19 cellular contexts compared by ENCODE assay signal in the genomic region with DNA sequence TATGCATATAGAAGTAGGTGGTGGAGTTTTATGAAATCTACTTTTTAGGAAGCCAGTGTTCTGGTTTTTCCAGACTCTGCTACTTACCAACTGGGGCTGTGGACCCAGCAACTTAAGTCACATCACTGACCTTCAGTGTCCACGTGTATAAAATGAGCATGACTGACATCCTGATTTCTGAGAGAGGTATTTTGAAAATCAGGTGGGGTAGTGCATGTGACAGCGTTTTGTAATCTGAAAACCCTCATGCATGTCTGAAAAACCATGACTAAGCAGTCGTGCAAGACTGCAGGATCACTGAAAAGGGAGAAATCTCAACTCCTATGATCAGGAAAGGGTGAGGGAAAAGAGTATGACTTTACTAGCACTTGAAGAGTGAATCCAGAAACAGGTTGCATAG. TPM values are rescaled to one million over a fixed set of nuclear protein-coding genes. Genes with fewer than 3 reads are reported as not detected.
DNase-seq lines count a peak whose midpoint lies in the region; ATAC-seq, FAIRE-seq and TF ChIP-seq lines count a peak whose summit lies in the region.
"Had no signal": no experiment of that assay in that cellular context is flagged by ENCODE, and none has a peak within 500 bp of the region (broad histone marks: within the 10 kb centered on the region; RNA-seq: fewer than 3 reads in every experiment).

No MANE protein-coding gene starts in this region.

- H3K4me3 ChIP-seq in GM12878 (no peak overlapping the region), prostate gland (no peak overlapping the region)
- H3K4me3 ChIP-seq: BLaER1 treated with 17β-estradiol and CSF1 and Interleukin-3, amounts not matched to agents 10 nM and 100 nM; GM23248; SJCRH30 had no signal

- no peak overlapping the region for H3K4me2 ChIP-seq in GM12878 (ENCODE audit: control insufficient read depth, insufficient read depth)
- H3K4me2 ChIP-seq: BLaER1 treated with 17β-estradiol and CSF1 and Interleukin-3, amounts not matched to agents 10 nM and 100 nM had no signal

- TF ChIP-seq CTCF in GM12878 (IDR thresholded peaks at IDR 0.05 in 2 of 3, conservative IDR thresholded peaks at IDR 0.05 in 1 of 3; ENCODE audit: control insufficient read depth in 2 of 3, extremely low read depth in 1 of 3, insufficient read depth in 1 of 3, low read depth in 3 of 3, low read length in 3 of 3), result no peak
- no peak for TF ChIP-seq CTCF in prostate gland (IDR thresholded peaks at IDR 0.05)

- H3K4me1 ChIP-seq in GM12878 (ENCODE audit: control insufficient read depth, insufficient read depth, low read length) (peaks cover 5% of the 10 kb centered on the region), prostate gland (replicated peaks) (no peaks in the 10 kb centered on the region)

- H3K36me3 ChIP-seq in GM12878 (ENCODE audit: control insufficient read depth in 2 of 2, insufficient read depth in 2 of 2, low read length in 1 of 2) (no peaks in the 10 kb centered on the region), prostate gland (no peaks in the 10 kb centered on the region)
- H3K36me3 ChIP-seq: BLaER1 treated with 17β-estradiol and CSF1 and Interleukin-3, amounts not matched to agents 10 nM and 100 nM had no signal

- intact Hi-C loops in GM12878 (cut with micrococcal nuclease; ENCODE audit: unreplicated experiment), result loop anchor here (10.0 kb wide), 1 partner anchor 96 kb away; no protein-coding TSS in a partner anchor
- intact Hi-C loops in Right ventricle myocardium inferior (cut with DNase I), result no loop called here
- intact Hi-C loops in prostate gland (cut with DNase I), result no loop called here

- no peak for TF ChIP-seq POLR2A in GM12878 (IDR thresholded peaks at IDR 0.05; ENCODE audit: low read depth, low read length)
- no peak for TF ChIP-seq POLR2A in prostate gland (IDR thresholded peaks at IDR 0.05)

- H4K20me1 ChIP-seq in GM12878 (ENCODE audit: control insufficient read depth, insufficient read depth), result no peaks in the 10 kb centered on the region
- H4K20me1 ChIP-seq: BLaER1 treated with 17β-estradiol and CSF1 and Interleukin-3, amounts not matched to agents 10 nM and 100 nM had no signal

- FAIRE-seq in GM12878 (lab: Jason Lieb, UNC), result no peak
- FAIRE-seq: GM19239 had no signal

- no TSS peak for BruUV-seq in GM12878 (replicated peaks; lab: Mats Ljungman, UMichigan)

- H3K27ac ChIP-seq in GM12878 (ENCODE audit: control insufficient read depth, insufficient read depth) (no peak overlapping the region), prostate gland (no peak overlapping the region)
- H3K27ac ChIP-seq: 22Rv1; BLaER1 treated with 17β-estradiol and CSF1 and Interleukin-3, amounts not matched to agents 10 nM and 100 nM; GM23248; SJCRH30 had no signal

- CTCF ChIA-PET in GM12878 (lab: Yijun Ruan, JAX), result interaction anchor here (4.1 kb wide), 1 partner anchor 92 kb away, joined by 18 read pairs; no protein-coding TSS in a partner anchor

- DNase-seq in SIG-M5 treated with dmso at 0.1 percent for 504 hours (lab: John Stamatoyannopoulos, UW; ENCODE audit: unreplicated experiment) (peak; percentile 24), SIG-M5 (lab: John Stamatoyannopoulos, UW) (no peak), GM12878 (ENCODE audit: low read depth, low spot score) (no peak), kidney tubule cell (ENCODE audit: low spot score) (peak; percentile 70), Right ventricle myocardium inferior (ENCODE audit: missing footprints) (no peak), prostate gland (ENCODE audit: low spot score) (no peak), NOMO-1 treated with dmso at 0.1 percent for 144 hours (lab: John Stamatoyannopoulos, UW; ENCODE audit: unreplicated experiment) (no peak)
- DNase-seq in activated CD4-positive, alpha-beta T cell treated with anti-CD3 and anti-CD28 coated beads, Interleukin-2, amount 50 U/mL, for 1 hour, result no peak
- DNase-seq: EL, GM23248, NCI-H1105, NCI-H187 treated with DMSO at 0.1 percent for 48 hours, NCI-H446, NCI-H748 treated with DMSO at 0.1 percent for 48 hours, SJCRH30, SW 1271 had no signal

- no peak overlapping the region for H2AFZ ChIP-seq in GM12878 (ENCODE audit: control insufficient read depth, low read depth, low read length)
- H2AFZ ChIP-seq: GM23248 had no signal

- SMC1A ChIA-PET in GM12878 (lab: Charles Lee; ENCODE audit: uncharacterized antibody, unreplicated experiment), result interaction anchor here (1.4 kb wide), 1 partner anchor 31 kb away, joined by 4 read pairs; no protein-coding TSS in a partner anchor

- no peak for TF ChIP-seq EP300 in GM12878 (IDR thresholded peaks at IDR 0.05; ENCODE audit: borderline replicate concordance in 1 of 2, control insufficient read depth in 1 of 2, low read depth in 2 of 2, low read length in 2 of 2)

- ATAC-seq in GM12878 (no peak), Right ventricle myocardium inferior (no peak)

- no peak for TF ChIP-seq RAD21 in GM12878 (IDR thresholded peaks at IDR 0.05; ENCODE audit: insufficient read depth, low read depth, low read length)

- H3K9me3 ChIP-seq in GM12878 (replicated peaks; ENCODE audit: control insufficient read depth, insufficient read depth, low read length) (no peaks in the 10 kb centered on the region), prostate gland (no peaks in the 10 kb centered on the region)

- POLR2A ChIA-PET in GM12878 (lab: Charles Lee), result no interaction called here

- in situ Hi-C loops in GM12878 (cut with MboI), result no loop called here

- H3K9ac ChIP-seq in GM12878 (ENCODE audit: control insufficient read depth, insufficient read depth, low read length), result no peak overlapping the region
- H3K9ac ChIP-seq: BLaER1 treated with 17β-estradiol and CSF1 and Interleukin-3, amounts not matched to agents 10 nM and 100 nM; GM23248 had no signal

- RAD21 ChIA-PET in GM12878 (lab: Charles Lee; ENCODE audit: unreplicated experiment), result no interaction called here

- H3K27me3 ChIP-seq in GM12878 (replicated peaks in 1 of 2; ENCODE audit: control insufficient read depth in 2 of 2, insufficient read depth in 2 of 2, low read length in 1 of 2) (peaks cover 0 to 4% of the 10 kb centered on the region in 2 experiments; a peak in 2 of 4 replicates), prostate gland (replicated peaks; ENCODE audit: insufficient read depth) (no peaks in the 10 kb centered on the region)
- H3K27me3 ChIP-seq: BLaER1 treated with 17β-estradiol and CSF1 and Interleukin-3, amounts not matched to agents 10 nM and 100 nM; SJCRH30 had no signal

- H3K79me2 ChIP-seq in GM12878 (ENCODE audit: control insufficient read depth, insufficient read depth, low read length), result no peaks in the 10 kb centered on the region

- 0% methylated on average over 3 of the region's 3 CpGs for WGBS in GM12878 (ENCODE audit: insufficient coverage, insufficient replicate concordance, low lambda C conversion rate, missing lambda C conversion rate)
- 42% methylated on average over 3 of the region's 3 CpGs for WGBS in prostate gland

TF ChIP-seq in GM12878, 131 proteins besides CTCF, POLR2A, EP300 and RAD21:
- TF ChIP-seq ATF7 (IDR thresholded peaks at IDR 0.05; ENCODE audit: low read depth) (no peak), PKNOX1 (IDR thresholded peaks at IDR 0.05) (peak; percentile 13; the same call in 1 of the 2 replicates)
TF ChIP-seq in GM12878: peak in this region for 1.

RNA-seq across cellular contexts. Expression of gene CR1L, which starts 26.1 kb away (rescaled TPM):
- 0.76 and 0.79 TPM in 2 replicates for total RNA-seq in GM12878 (2013; cell fraction: nucleolus; rRNA removed)
- total RNA-seq in GM12878 (2014; rRNA removed) (not detected in 2 replicates), GM12878 (2014; rRNA removed; fragmentation: Illumina TruSeq; extraction: Trizol) (not detected in 2 replicates), GM12878 (2021) (not detected in 2 replicates), Right ventricle myocardium inferior (not detected), prostate gland (not detected)
- 1.5 TPM for polyA plus RNA-seq in GM12878 (2011; ENCODE audit: low read depth)
- polyA plus RNA-seq in GM12878 (2011; rRNA removed) (not detected in 2 replicates), GM12878 (2014; fragmentation: Illumina TruSeq; extraction: Trizol) (not detected in 2 replicates), GM12878 (2014; fragmentation: Nextera tagmentation; extraction: Ambion mirVana) (under 1 TPM in 1 of 2 experiments, not detected in 1; 0.11 TPM), GM12878 (2014; rRNA removed) (not detected in 2 replicates), GM12878 (2016; fragmentation: Nextera tagmentation; extraction: Ambion mirVana) (not detected)
- 0.09 TPM in 1 of 2 replicates, not detected in the other for polyA plus RNA-seq in GM12878 (2011; cell fraction: cytosol; rRNA removed)
- polyA plus RNA-seq in GM12878 (2011; cell fraction: nucleus; rRNA removed), result not detected in 2 replicates
- 0.91 and 1.6 TPM in 2 replicates for polyA plus RNA-seq in GM12878 (2012)
- polyA minus RNA-seq in GM12878 (2011; rRNA and poly(A)+ RNA removed), result not detected in 2 replicates
- polyA minus RNA-seq in GM12878 (2011; cell fraction: cytosol; rRNA and poly(A)+ RNA removed), result not detected in 2 replicates
- not detected in 2 replicates for polyA minus RNA-seq in GM12878 (2011; cell fraction: nucleus; rRNA and poly(A)+ RNA removed)
- total RNA-seq: GM23248, SJCRH30 had no signal
- polyA plus RNA-seq: GM23248 had no signal

Comparison
In these comparisons a context has a peak if more than half of its experiments do, and no peak if none do; other contexts are left out.
1. DNase-seq: peak in SIG-M5 treated with dmso at 0.1 percent for 504 hours (single experiment) and kidney tubule cell (single experiment); none in SIG-M5 (single experiment), GM12878 (single experiment), Right ventricle myocardium inferior (single experiment), activated CD4-positive, alpha-beta T cell treated with anti-CD3 and anti-CD28 coated beads, Interleukin-2, amount 50 U/mL, for 1 hour (single experiment), prostate gland (single experiment) and NOMO-1 treated with dmso at 0.1 percent for 144 hours (single experiment).